1 cellular context compared by ENCODE assay signal in the genomic region with DNA sequence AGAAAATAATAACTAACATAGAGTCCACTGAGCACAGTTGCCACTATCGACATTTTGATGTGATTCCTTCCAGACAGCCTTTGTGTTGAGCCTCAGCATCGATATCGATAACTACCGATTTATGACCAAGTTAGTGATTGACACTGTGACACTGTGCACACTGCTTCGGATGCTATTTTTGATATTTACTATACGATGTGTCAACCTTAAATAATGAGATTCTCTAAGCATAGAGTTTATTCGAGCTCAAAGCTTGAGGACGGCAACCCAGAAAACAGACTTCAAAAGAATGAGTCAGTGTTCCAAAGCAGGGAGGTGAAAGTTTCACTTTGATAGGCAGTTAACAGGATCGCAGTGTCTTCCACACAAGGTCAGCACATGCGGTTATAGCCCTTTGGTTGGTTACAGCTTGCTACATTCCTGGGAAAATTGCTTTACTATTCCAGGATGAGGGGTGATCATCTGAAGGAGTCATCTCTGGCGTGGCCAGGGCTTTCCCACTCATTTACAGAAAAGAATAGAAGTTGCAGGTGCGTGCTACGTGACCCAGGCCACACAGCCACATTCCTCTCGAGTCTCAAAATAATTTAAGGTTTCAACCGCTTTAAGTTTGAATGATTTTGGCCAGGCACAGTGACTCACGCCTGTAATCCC.
TF ChIP-seq lines count a peak whose summit lies in the region.

No MANE protein-coding gene starts in this region.

TF ChIP-seq in HCT116, 20 proteins besides CTCF, POLR2A, EP300 and RAD21 (continued from another document):
- TF ChIP-seq SRF (IDR thresholded peaks at IDR 0.05; ENCODE audit: low read depth): no peak
- TF ChIP-seq POLR2AphosphoS5 (IDR thresholded peaks at IDR 0.05; ENCODE audit: low read depth, low read length): peak; percentile 69; the same call in 1 of the 2 replicates
- TF ChIP-seq, protein P1, sequence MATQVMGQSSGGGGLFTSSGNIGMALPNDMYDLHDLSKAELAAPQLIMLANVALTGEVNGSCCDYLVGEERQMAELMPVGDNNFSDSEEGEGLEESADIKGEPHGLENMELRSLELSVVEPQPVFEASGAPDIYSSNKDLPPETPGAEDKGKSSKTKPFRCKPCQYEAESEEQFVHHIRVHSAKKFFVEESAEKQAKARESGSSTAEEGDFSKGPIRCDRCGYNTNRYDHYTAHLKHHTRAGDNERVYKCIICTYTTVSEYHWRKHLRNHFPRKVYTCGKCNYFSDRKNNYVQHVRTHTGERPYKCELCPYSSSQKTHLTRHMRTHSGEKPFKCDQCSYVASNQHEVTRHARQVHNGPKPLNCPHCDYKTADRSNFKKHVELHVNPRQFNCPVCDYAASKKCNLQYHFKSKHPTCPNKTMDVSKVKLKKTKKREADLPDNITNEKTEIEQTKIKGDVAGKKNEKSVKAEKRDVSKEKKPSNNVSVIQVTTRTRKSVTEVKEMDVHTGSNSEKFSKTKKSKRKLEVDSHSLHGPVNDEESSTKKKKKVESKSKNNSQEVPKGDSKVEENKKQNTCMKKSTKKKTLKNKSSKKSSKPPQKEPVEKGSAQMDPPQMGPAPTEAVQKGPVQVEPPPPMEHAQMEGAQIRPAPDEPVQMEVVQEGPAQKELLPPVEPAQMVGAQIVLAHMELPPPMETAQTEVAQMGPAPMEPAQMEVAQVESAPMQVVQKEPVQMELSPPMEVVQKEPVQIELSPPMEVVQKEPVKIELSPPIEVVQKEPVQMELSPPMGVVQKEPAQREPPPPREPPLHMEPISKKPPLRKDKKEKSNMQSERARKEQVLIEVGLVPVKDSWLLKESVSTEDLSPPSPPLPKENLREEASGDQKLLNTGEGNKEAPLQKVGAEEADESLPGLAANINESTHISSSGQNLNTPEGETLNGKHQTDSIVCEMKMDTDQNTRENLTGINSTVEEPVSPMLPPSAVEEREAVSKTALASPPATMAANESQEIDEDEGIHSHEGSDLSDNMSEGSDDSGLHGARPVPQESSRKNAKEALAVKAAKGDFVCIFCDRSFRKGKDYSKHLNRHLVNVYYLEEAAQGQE (IDR thresholded peaks at IDR 0.05; ENCODE audit: low read depth): no peak
- no peak for TF ChIP-seq EZH2 (IDR thresholded peaks at IDR 0.05)
- no peak for TF ChIP-seq CBX3 (IDR thresholded peaks at IDR 0.05; ENCODE audit: low read depth)
